ENCODE assay signal across 23 cellular contexts in the genomic region with DNA sequence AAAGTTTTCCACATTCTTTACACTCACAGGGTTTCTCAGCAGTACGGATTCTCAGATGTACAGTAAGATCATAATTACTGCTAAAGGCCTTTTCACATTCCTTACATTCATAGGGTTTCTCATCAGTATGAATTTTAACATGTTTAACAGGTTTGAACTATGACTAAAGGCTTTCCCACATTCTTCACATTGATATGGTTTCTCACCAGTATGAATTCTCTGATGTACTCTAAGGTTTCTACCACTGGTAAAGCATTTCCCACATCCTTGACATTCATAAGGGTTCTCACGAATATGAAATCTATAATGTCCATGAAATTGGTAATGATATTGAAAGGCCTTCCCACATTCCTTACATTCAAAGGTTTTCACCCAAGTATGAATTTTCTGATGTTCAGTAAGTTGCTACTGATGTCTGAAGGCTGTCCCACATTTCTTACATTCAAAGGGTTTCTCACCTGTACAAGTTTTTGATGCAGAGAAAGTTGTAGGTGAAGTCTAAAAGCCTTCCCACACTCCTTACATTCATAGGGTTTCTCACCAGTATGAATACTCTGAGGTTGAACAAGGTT.
"Had no signal": no experiment of that assay in that cellular context is flagged by ENCODE, and none has a peak within 500 bp of the region (broad histone marks: within the 10 kb centered on the region; RNA-seq: fewer than 3 reads in every experiment).

No MANE protein-coding gene starts in this region.

- DNase-seq: activated CD4-positive, alpha-beta memory T cell treated with anti-CD3 and anti-CD28 coated beads, Interleukin-2, amount 10 ng/mL, durations not matched to agents 7 days and 5 days; activated CD4-positive, alpha-beta T cell treated with anti-CD3 and anti-CD28 coated beads, Interleukin-2, amount 10 ng/mL, durations not matched to agents 7 days and 5 days; activated gamma-delta T cell treated with Interleukin-2 at 50 U/mL for 16 hours; activated naive CD4-positive, alpha-beta T cell treated with anti-CD3 and anti-CD28 coated beads, Interleukin-2, amount 50 U/mL, for 16 hours; activated naive CD8-positive, alpha-beta T cell treated with anti-CD3 and anti-CD28 coated beads, Interleukin-2, amount 50 U/mL, for 24 hours; activated T-cell treated with anti-CD3 and anti-CD28 coated beads, Interleukin-2, amount 50 U/mL, for 4 hours; central memory CD4-positive, alpha-beta T cell; foreskin melanocyte; kidney glomerular epithelial cell; lower lobe of right lung; mesenchymal stem cell; natural killer cell; spleen; stimulated activated naive CD8-positive, alpha-beta T cell treated with anti-CD3 and anti-CD28 coated beads, Interleukin-15, Interleukin-2, amounts not matched to agents 100 U/mL and 50 U/mL, for 24 hours; WERI-Rb-1 had no signal

- H3K27me3 ChIP-seq: breast epithelium, right atrium auricular region, spleen had no signal

- H3K4me3 Mint-ChIP-seq: activated CD4-positive, alpha-beta memory T cell treated with anti-CD3 and anti-CD28 coated beads, Interleukin-2, amount 10 ng/mL, durations not matched to agents 7 days and 5 days; activated CD4-positive, alpha-beta T cell treated with anti-CD3 and anti-CD28 coated beads, Interleukin-2, amount 10 ng/mL, durations not matched to agents 7 days and 5 days; activated naive CD8-positive, alpha-beta T cell treated with anti-CD3 and anti-CD28 coated beads, Interleukin-2, amount 50 U/mL, for 24 hours; activated T-cell treated with anti-CD3 and anti-CD28 coated beads, Interleukin-2, amount 50 U/mL, for 4 hours; activated T-helper 17 cell treated with anti-CD3 and anti-CD28 coated beads, Interleukin-2, amount 50 U/mL, for 72 hours; natural killer cell had no signal

- H3K36me3 ChIP-seq: breast epithelium, lower lobe of right lung had no signal

- H3K4me1 Mint-ChIP-seq: activated CD4-positive, alpha-beta memory T cell treated with anti-CD3 and anti-CD28 coated beads, Interleukin-2, amount 10 ng/mL, durations not matched to agents 7 days and 5 days; activated CD4-positive, alpha-beta T cell treated with anti-CD3 and anti-CD28 coated beads, Interleukin-2, amount 10 ng/mL, durations not matched to agents 7 days and 5 days; activated naive CD8-positive, alpha-beta T cell treated with anti-CD3 and anti-CD28 coated beads, Interleukin-2, amount 50 U/mL, for 24 hours; activated T-helper 17 cell treated with anti-CD3 and anti-CD28 coated beads, Interleukin-2, amount 50 U/mL, for 72 hours; natural killer cell had no signal

- H3K4me1 ChIP-seq: breast epithelium, lower lobe of right lung, right atrium auricular region, spleen had no signal

- ATAC-seq: activated CD4-positive, CD25-positive, alpha-beta regulatory T cell treated with anti-CD3 and anti-CD28 coated beads, Interleukin-2, amount 50 U/mL, for 24 hours; activated naive CD8-positive, alpha-beta T cell treated with anti-CD3 and anti-CD28 coated beads, Interleukin-2, amount 50 U/mL, for 24 hours; activated T-cell treated with anti-CD3 and anti-CD28 coated beads, Interleukin-2, amount 50 U/mL, for 4 hours; activated T-helper 17 cell treated with anti-CD3 and anti-CD28 coated beads, Interleukin-2, amount 50 U/mL, for 72 hours; esophagus mucosa; left lobe of liver; lower lobe of right lung; natural killer cell; stimulated activated naive CD8-positive, alpha-beta T cell treated with anti-CD3 and anti-CD28 coated beads, Interleukin-15, Interleukin-2, amounts not matched to agents 100 U/mL and 50 U/mL, for 24 hours had no signal

- H3K27me3 Mint-ChIP-seq: activated CD4-positive, alpha-beta memory T cell treated with anti-CD3 and anti-CD28 coated beads, Interleukin-2, amount 10 ng/mL, durations not matched to agents 7 days and 5 days; activated CD4-positive, alpha-beta T cell treated with anti-CD3 and anti-CD28 coated beads, Interleukin-2, amount 10 ng/mL, durations not matched to agents 7 days and 5 days; activated naive CD8-positive, alpha-beta T cell treated with anti-CD3 and anti-CD28 coated beads, Interleukin-2, amount 50 U/mL, for 24 hours; activated T-helper 17 cell treated with anti-CD3 and anti-CD28 coated beads, Interleukin-2, amount 50 U/mL, for 72 hours had no signal

- H3K27ac Mint-ChIP-seq: activated CD4-positive, alpha-beta memory T cell treated with anti-CD3 and anti-CD28 coated beads, Interleukin-2, amount 10 ng/mL, durations not matched to agents 7 days and 5 days; activated CD4-positive, alpha-beta T cell treated with anti-CD3 and anti-CD28 coated beads, Interleukin-2, amount 10 ng/mL, durations not matched to agents 7 days and 5 days; activated naive CD8-positive, alpha-beta T cell treated with anti-CD3 and anti-CD28 coated beads, Interleukin-2, amount 50 U/mL, for 24 hours; activated T-helper 17 cell treated with anti-CD3 and anti-CD28 coated beads, Interleukin-2, amount 50 U/mL, for 72 hours; natural killer cell had no signal

- H3K4me3 ChIP-seq: breast epithelium, lower lobe of right lung, right atrium auricular region, spleen, thoracic aorta had no signal

- FAIRE-seq: urothelium cell line had no signal

- H3K27ac ChIP-seq: breast epithelium, lower lobe of right lung, right atrium auricular region, spleen, thoracic aorta, WERI-Rb-1 had no signal
